8 cellular contexts compared by ENCODE assay signal in the genomic region with DNA sequence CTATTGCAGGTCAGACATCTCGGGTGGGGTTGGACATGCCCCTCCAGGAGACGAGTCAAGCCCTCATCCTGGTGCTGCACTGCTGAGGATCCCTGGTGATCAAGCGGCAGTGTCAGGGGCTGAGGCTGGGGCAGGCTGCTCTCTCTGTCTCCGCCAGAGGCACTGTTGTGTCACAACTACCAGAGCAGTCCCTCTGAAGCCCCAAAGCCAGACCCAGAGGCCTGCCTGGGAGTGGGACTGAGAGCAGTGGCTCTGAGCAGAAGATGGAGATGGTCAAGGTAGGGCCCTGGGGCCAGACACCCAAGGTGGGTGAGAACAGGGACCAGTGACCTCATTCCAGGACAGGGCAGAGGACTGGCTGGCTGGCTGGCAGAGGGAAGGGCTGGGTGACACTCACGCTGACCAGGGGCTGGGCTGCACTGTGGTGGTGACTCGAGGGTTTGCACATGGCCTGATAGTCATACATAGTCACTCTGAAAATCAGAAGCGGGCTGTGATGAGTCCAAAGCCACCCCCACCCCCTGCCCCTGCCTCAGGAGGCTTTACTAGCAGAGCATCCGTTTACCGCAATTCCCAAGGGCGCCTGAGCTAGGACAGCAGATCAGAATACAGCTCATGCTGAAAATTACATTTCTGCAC. TPM values are rescaled to one million over a fixed set of nuclear protein-coding genes. Genes with fewer than 3 reads are reported as not detected.
DNase-seq lines count a peak whose midpoint lies in the region; ATAC-seq and TF ChIP-seq lines count a peak whose summit lies in the region.

No MANE protein-coding gene starts in this region.

- H3K27ac Mint-ChIP-seq in activated CD8-positive, alpha-beta memory T cell treated with anti-CD3 and anti-CD28 coated beads, Interleukin-2, amount 10 ng/mL, durations not matched to agents 7 days and 5 days = no peak overlapping the region
- no peak overlapping the region for H3K27ac Mint-ChIP-seq in endodermal cell

- no peak overlapping the region for H3K27ac ChIP-seq in endodermal cell (ENCODE audit: low read depth, low read length)

- H3K27me3 ChIP-seq in endodermal cell (ENCODE audit: control insufficient read depth, insufficient read depth, low read length, poor library complexity, severe bottlenecking) = no peaks in the 10 kb centered on the region

- ATAC-seq in activated CD8-positive, alpha-beta memory T cell treated with anti-CD3 and anti-CD28 coated beads, Interleukin-2, amount 10 ng/mL, durations not matched to agents 7 days and 5 days = no peak
- no peak for ATAC-seq in sciatic nerve

- no peaks in the 10 kb centered on the region for H3K36me3 ChIP-seq in endodermal cell (ENCODE audit: control insufficient read depth, insufficient read depth, low read length)

- no peaks in the 10 kb centered on the region for H3K9me3 ChIP-seq in endodermal cell (ENCODE audit: control insufficient read depth, low read length)

- H3K4me1 Mint-ChIP-seq in activated CD8-positive, alpha-beta memory T cell treated with anti-CD3 and anti-CD28 coated beads, Interleukin-2, amount 10 ng/mL, durations not matched to agents 7 days and 5 days = peaks cover 9% of the 10 kb centered on the region
- H3K4me1 Mint-ChIP-seq in endodermal cell = peaks cover 9% of the 10 kb centered on the region

- no peak overlapping the region for H3K9ac ChIP-seq in endodermal cell (ENCODE audit: extremely low read depth, low read length, poor library complexity, severe bottlenecking)

- peak; percentile 81 for TF ChIP-seq CTCF in endodermal cell (conservative IDR thresholded peaks at IDR 0.05)

- H3K36me3 Mint-ChIP-seq in activated CD8-positive, alpha-beta memory T cell treated with anti-CD3 and anti-CD28 coated beads, Interleukin-2, amount 10 ng/mL, durations not matched to agents 7 days and 5 days = no peaks in the 10 kb centered on the region
- H3K36me3 Mint-ChIP-seq in endodermal cell (ENCODE audit: low read depth) = no peaks in the 10 kb centered on the region

- CTCF ChIA-PET in activated CD8-positive, alpha-beta memory T cell treated with anti-CD3 and anti-CD28 coated beads, Interleukin-2, amount 10 ng/mL, durations not matched to agents 7 days and 5 days (lab: Charles Lee) = interaction anchor here (1.0 to 2.8 kb wide), 3 partner anchors 139 to 148 kb away, joined by 3 to 12 read pairs (median 6); no protein-coding TSS in a partner anchor

- peak; percentile 48 for DNase-seq in activated CD8-positive, alpha-beta memory T cell treated with anti-CD3 and anti-CD28 coated beads, Interleukin-2, amount 50 U/mL, for 48 hours
- no peak for DNase-seq in activated CD8-positive, alpha-beta memory T cell treated with anti-CD3 and anti-CD28 coated beads, Interleukin-2, amount 10 ng/mL, durations not matched to agents 7 days and 5 days
- DNase-seq in NCI-H1092 (lab: John Stamatoyannopoulos, UW) (peak; percentile 57), endodermal cell (peak; percentile 89), sciatic nerve (ENCODE audit: low spot score) (peak; percentile 55), cortex of kidney (lab: John Stamatoyannopoulos, UW) (no peak), occipital lobe (lab: John Stamatoyannopoulos, UW) (no peak), cerebellar cortex (ENCODE audit: low spot score) (no peak)

- WGBS in endodermal cell (ENCODE audit: insufficient coverage in 1 of 2, insufficient read length in 1 of 2), 2 experiments = 82 to 98% methylated on average over 7 to 10 of the region's 10 CpGs

- H3K27me3 Mint-ChIP-seq in activated CD8-positive, alpha-beta memory T cell treated with anti-CD3 and anti-CD28 coated beads, Interleukin-2, amount 10 ng/mL, durations not matched to agents 7 days and 5 days = no peaks in the 10 kb centered on the region
- no peaks in the 10 kb centered on the region for H3K27me3 Mint-ChIP-seq in endodermal cell (ENCODE audit: insufficient read depth)

- no peaks in the 10 kb centered on the region for H3K4me1 ChIP-seq in endodermal cell (ENCODE audit: control insufficient read depth, insufficient read depth, low read length)

- intact Hi-C loops in sciatic nerve (cut with DNase I) = loop anchor here (10.0 kb wide), 1 partner anchor 794 kb away; no protein-coding TSS in a partner anchor

- no peak overlapping the region for H3K4me3 ChIP-seq in endodermal cell (ENCODE audit: low read length)

- no peak overlapping the region for H3K4me3 Mint-ChIP-seq in activated CD8-positive, alpha-beta memory T cell treated with anti-CD3 and anti-CD28 coated beads, Interleukin-2, amount 10 ng/mL, durations not matched to agents 7 days and 5 days
- no peak overlapping the region for H3K4me3 Mint-ChIP-seq in endodermal cell

- no peaks in the 10 kb centered on the region for H3K9me3 Mint-ChIP-seq in activated CD8-positive, alpha-beta memory T cell treated with anti-CD3 and anti-CD28 coated beads, Interleukin-2, amount 10 ng/mL, durations not matched to agents 7 days and 5 days (ENCODE audit: low read depth)
- no peaks in the 10 kb centered on the region for H3K9me3 Mint-ChIP-seq in endodermal cell

RNA-seq across cellular contexts. Expression of a gene that starts 19.6 kb away (rescaled TPM):
- total RNA-seq in activated CD8-positive, alpha-beta memory T cell treated with anti-CD3 and anti-CD28 coated beads, Interleukin-2, amount 10 ng/mL, durations not matched to agents 7 days and 5 days = not detected
- under 1 TPM; 0.40 TPM for total RNA-seq in endodermal cell
- polyA plus RNA-seq in endodermal cell (2013, experiment 1 of 2) = 0.25 TPM
- not detected for polyA plus RNA-seq in endodermal cell (2013, experiment 2 of 2)
- total RNA-seq in sciatic nerve = not detected
- total RNA-seq in occipital lobe = 4.5 TPM

Comparison
In these comparisons a context has a peak if more than half of its experiments do, and no peak if none do; other contexts are left out.
1. DNase-seq: peak in activated CD8-positive, alpha-beta memory T cell treated with anti-CD3 and anti-CD28 coated beads, Interleukin-2, amount 50 U/mL, for 48 hours (single experiment), NCI-H1092 (single experiment), endodermal cell (single experiment) and sciatic nerve (single experiment); none in activated CD8-positive, alpha-beta memory T cell treated with anti-CD3 and anti-CD28 coated beads, Interleukin-2, amount 10 ng/mL, durations not matched to agents 7 days and 5 days (single experiment), cortex of kidney (single experiment), occipital lobe (single experiment) and cerebellar cortex (single experiment).